8 cellular contexts compared by ENCODE assay signal in the genomic region with DNA sequence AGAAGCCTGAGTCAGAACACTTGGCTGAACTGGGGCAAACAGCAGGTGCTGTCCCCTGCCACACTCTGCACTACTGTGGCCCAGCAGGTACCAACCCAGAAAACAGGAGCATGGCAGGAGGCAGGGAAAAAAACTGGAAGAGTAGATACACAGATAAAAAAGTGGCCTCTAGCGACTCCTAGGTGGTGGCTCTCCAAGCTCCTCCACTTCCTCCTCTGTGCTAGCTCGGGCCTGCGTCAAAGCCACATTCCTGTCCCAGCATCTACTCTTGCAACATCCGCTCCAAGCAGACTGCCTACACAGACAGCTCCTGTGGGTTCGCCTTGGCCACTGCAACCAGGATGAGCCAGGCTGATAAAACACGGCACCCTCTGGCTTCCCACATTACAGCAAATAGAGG. TPM values are rescaled to one million over a fixed set of nuclear protein-coding genes. Genes with fewer than 3 reads are reported as not detected.
A peak's percentile ranks its signal among the peaks of the same experiment; 100 is the strongest.
DNase-seq lines count a peak whose midpoint lies in the region; ATAC-seq and TF ChIP-seq lines count a peak whose summit lies in the region.

No MANE protein-coding gene starts in this region.

- POLR2A ChIA-PET in Caco-2 (lab: Charles Lee): no interaction called here

- peak; percentile 37 for ATAC-seq in esophagus mucosa
- no peak for ATAC-seq in HG02642 (IDR thresholded peaks at IDR 0.05; ENCODE audit: poor library complexity, unreplicated experiment)
- no peak for ATAC-seq in HG03097 (IDR thresholded peaks at IDR 0.05; ENCODE audit: low FRiP score, unreplicated experiment)
- ATAC-seq in HG03354 (IDR thresholded peaks at IDR 0.05; ENCODE audit: poor library complexity, severe bottlenecking, unreplicated experiment): no peak

- H3K27ac Mint-ChIP-seq in Caco-2 (ENCODE audit: unreplicated experiment): no peak overlapping the region

- no peak for TF ChIP-seq CTCF in Caco-2 (IDR thresholded peaks at IDR 0.05; ENCODE audit: insufficient read depth in 1 of 2, low read depth in 1 of 2, low read length in 1 of 2, severe bottlenecking in 1 of 2, unreplicated experiment in 1 of 2)

- no peak overlapping the region for H3K4ac ChIP-seq in mesendoderm (ENCODE audit: low read depth, low read length)

- no peaks in the 10 kb centered on the region for H3K9me3 Mint-ChIP-seq in Caco-2 (ENCODE audit: unreplicated experiment)

- no peak overlapping the region for H3K9ac ChIP-seq in mesendoderm (ENCODE audit: low read length)

- no peak overlapping the region for H3K4me2 ChIP-seq in mesendoderm (ENCODE audit: low read length)

- H3K27me3 Mint-ChIP-seq in Caco-2 (ENCODE audit: insufficient read depth, unreplicated experiment): peaks cover 23% of the 10 kb centered on the region

- no peaks in the 10 kb centered on the region for H3K9me3 ChIP-seq in Caco-2

- H2AK5ac ChIP-seq in mesendoderm (ENCODE audit: low read length): no peak overlapping the region

- WGBS in mesendoderm (ENCODE audit: extremely low coverage, insufficient coverage, low lambda C conversion rate): no CpG with 5 or more reads among the region's 6 CpGs

- no peak overlapping the region for H3K56ac ChIP-seq in mesendoderm (ENCODE audit: low read length)

- H3K4me1 Mint-ChIP-seq in Caco-2 (ENCODE audit: low read depth, unreplicated experiment): no peaks in the 10 kb centered on the region

- H4K5ac ChIP-seq in mesendoderm (ENCODE audit: low read length): no peak overlapping the region

- no TSS peak for BruUV-seq in Caco-2 (replicated peaks; lab: Mats Ljungman, UMichigan)

- no peak overlapping the region for H3K4me3 Mint-ChIP-seq in Caco-2 (ENCODE audit: unreplicated experiment)

- no peaks in the 10 kb centered on the region for H3K36me3 Mint-ChIP-seq in Caco-2 (ENCODE audit: insufficient read depth, unreplicated experiment)

- H2BK5ac ChIP-seq in mesendoderm (ENCODE audit: low read length): no peak overlapping the region

- no peak overlapping the region for H3K27ac ChIP-seq in mesendoderm (ENCODE audit: low read depth, low read length)

- H3K18ac ChIP-seq in mesendoderm (ENCODE audit: low read length): no peak overlapping the region

- H2BK120ac ChIP-seq in mesendoderm (ENCODE audit: low read depth, low read length): no peak overlapping the region

- H3K36me3 ChIP-seq in Caco-2 (ENCODE audit: control insufficient read depth, insufficient read depth, low read length) (no peaks in the 10 kb centered on the region), mesendoderm (ENCODE audit: control insufficient read depth, insufficient read depth, low read length) (no peaks in the 10 kb centered on the region)

- no peak overlapping the region for H2BK15ac ChIP-seq in mesendoderm (replicated peaks; ENCODE audit: low read depth)

- H3K79me2 ChIP-seq in mesendoderm (ENCODE audit: control insufficient read depth, insufficient read depth, low read length): no peaks in the 10 kb centered on the region

- H3K27me3 ChIP-seq in Caco-2 (replicated peaks; ENCODE audit: control insufficient read depth, insufficient read depth, low read length) (no peaks in the 10 kb centered on the region), mesendoderm (ENCODE audit: insufficient read depth, low read length, poor library complexity) (no peaks in the 10 kb centered on the region)

- H3K4me1 ChIP-seq in Caco-2 (no peaks in the 10 kb centered on the region), mesendoderm (ENCODE audit: control insufficient read depth, low read depth, low read length) (peaks cover 4% of the 10 kb centered on the region)

- no peak overlapping the region for H3K23ac ChIP-seq in mesendoderm (ENCODE audit: low read length)

- no peak overlapping the region for H4K8ac ChIP-seq in mesendoderm (ENCODE audit: low read depth, low read length)

- DNase-seq in Caco-2: peak; percentile 66 to 80
- DNase-seq in NCI-H69 (lab: John Stamatoyannopoulos, UW): peak; percentile 11
- peak; percentile 98 for DNase-seq in mesendoderm
- DNase-seq in NCI-H510A (lab: John Stamatoyannopoulos, UW): no peak

- H3K4me3 ChIP-seq in Caco-2 (ENCODE audit: low read depth, low read length) (no peak overlapping the region), mesendoderm (ENCODE audit: low read length) (no peak overlapping the region)

- no peaks in the 10 kb centered on the region for H3K79me1 ChIP-seq in mesendoderm (ENCODE audit: low read length)

- intact Hi-C loops in Caco-2 (cut with micrococcal nuclease; ENCODE audit: unreplicated experiment): loop anchor here (1.0 kb wide), 1 partner anchor 134 kb away; no protein-coding TSS in a partner anchor

- CTCF ChIA-PET in Caco-2 (lab: Charles Lee): interaction anchor here (1.5 kb wide), 1 partner anchor 134 kb away, joined by 4 read pairs; no protein-coding TSS in a partner anchor

RNA-seq across cellular contexts. Expression of a gene that starts 6.9 kb away (rescaled TPM):
- total RNA-seq in Caco-2 (2022) (not detected in 2 replicates), esophagus mucosa (not detected)
- polyA plus RNA-seq in mesendoderm (2013, experiment 1 of 2): not detected
- not detected for polyA plus RNA-seq in mesendoderm (2013, experiment 2 of 2)

RNA-seq across cellular contexts. Expression of a gene that starts 33.3 kb away (rescaled TPM):
- total RNA-seq in Caco-2 (2022) (not detected in 2 replicates), esophagus mucosa (not detected)
- polyA plus RNA-seq in mesendoderm (2013, experiment 1 of 2): not detected
- polyA plus RNA-seq in mesendoderm (2013, experiment 2 of 2): not detected
